In genomic region chr2:227472265-227473018, GRCh38 we compare ENCODE assay signal across 8 cellular contexts. TPM values are rescaled to one million over a fixed set of nuclear protein-coding genes. Genes with fewer than 3 reads are reported as not detected.
A peak's percentile ranks its signal among the peaks of the same experiment; 100 is the strongest.
DNase-seq lines count a peak whose midpoint lies in the region; ATAC-seq and TF ChIP-seq lines count a peak whose summit lies in the region.

No MANE protein-coding gene starts in this region.

- H3K9me3 ChIP-seq in Caco-2: no peaks in the 10 kb centered on the region

- peak overlapping the region; percentile 93 for H3K4me3 Mint-ChIP-seq in Caco-2 (ENCODE audit: unreplicated experiment)
- H3K4me3 Mint-ChIP-seq in memory B cell: peak overlapping the region; percentile 90
- peak overlapping the region; percentile 90 to 99 for H3K4me3 Mint-ChIP-seq in stimulated activated naive CD8-positive, alpha-beta T cell treated with anti-CD3 and anti-CD28 coated beads, Interleukin-15, amount 100 ng/mL, for 72 hours

- H3K36me3 Mint-ChIP-seq in Caco-2 (ENCODE audit: insufficient read depth, unreplicated experiment): no peaks in the 10 kb centered on the region
- H3K36me3 Mint-ChIP-seq in memory B cell: no peaks in the 10 kb centered on the region

- peaks cover 10% of the 10 kb centered on the region for H3K4me1 Mint-ChIP-seq in Caco-2 (ENCODE audit: low read depth, unreplicated experiment)
- peaks cover 21% of the 10 kb centered on the region for H3K4me1 Mint-ChIP-seq in memory B cell
- H3K4me1 Mint-ChIP-seq in stimulated activated naive CD8-positive, alpha-beta T cell treated with anti-CD3 and anti-CD28 coated beads, Interleukin-15, amount 100 ng/mL, for 72 hours: peaks cover 60% of the 10 kb centered on the region

- POLR2A ChIA-PET in Caco-2 (lab: Charles Lee): interaction anchor here (0.6 to 1.0 kb wide), 2 partner anchors 15 to 340 kb away, joined by 3 to 4 read pairs; no protein-coding TSS in a partner anchor

- intact Hi-C loops in Caco-2 (cut with micrococcal nuclease; ENCODE audit: unreplicated experiment): loop anchor here (1.0 to 5.0 kb wide), 3 partner anchors 18 to 295 kb away; no protein-coding TSS in a partner anchor

- peak; percentile 68 for ATAC-seq in GM19467 (IDR thresholded peaks at IDR 0.05; ENCODE audit: unreplicated experiment)
- peak; percentile 54 for ATAC-seq in HG03520 (IDR thresholded peaks at IDR 0.05; ENCODE audit: unreplicated experiment)
- ATAC-seq in activated CD4-positive, CD25-positive, alpha-beta regulatory T cell treated with anti-CD3 and anti-CD28 coated beads, Interleukin-2, amount 50 U/mL, for 24 hours: peak; percentile 71 to 75
- ATAC-seq in memory B cell (ENCODE audit: low read depth): peak; percentile 66
- ATAC-seq in stimulated activated naive CD8-positive, alpha-beta T cell treated with anti-CD3 and anti-CD28 coated beads, Interleukin-15, amount 100 ng/mL, for 72 hours: peak; percentile 80

- H3K27me3 ChIP-seq in Caco-2 (replicated peaks; ENCODE audit: control insufficient read depth, insufficient read depth, low read length): no peaks in the 10 kb centered on the region

- DNase-seq in Caco-2 (peak; percentile 44 to 58), memory B cell (ENCODE audit: low spot score in 2 of 2) (peak; percentile 20 to 30), OCI-M2 (lab: John Stamatoyannopoulos, UW; ENCODE audit: unreplicated experiment) (no peak)
- peak; percentile 18 for DNase-seq in effector CD8-positive, alpha-beta T cell (lab: John Stamatoyannopoulos, UW)
- peak; percentile 42 to 64 for DNase-seq in stimulated activated naive CD8-positive, alpha-beta T cell treated with anti-CD3 and anti-CD28 coated beads, Interleukin-15, amount 100 ng/mL, for 72 hours

- no peaks in the 10 kb centered on the region for H3K9me3 Mint-ChIP-seq in Caco-2 (ENCODE audit: unreplicated experiment)
- no peaks in the 10 kb centered on the region for H3K9me3 Mint-ChIP-seq in memory B cell
- H3K9me3 Mint-ChIP-seq in stimulated activated naive CD8-positive, alpha-beta T cell treated with anti-CD3 and anti-CD28 coated beads, Interleukin-15, amount 100 ng/mL, for 72 hours: no peaks in the 10 kb centered on the region

- H3K4me1 ChIP-seq in Caco-2: peaks cover 23% of the 10 kb centered on the region

- H3K27ac Mint-ChIP-seq in Caco-2 (ENCODE audit: unreplicated experiment): no peak overlapping the region
- peak overlapping the region; percentile 93 for H3K27ac Mint-ChIP-seq in memory B cell
- peak overlapping the region; percentile 91 to 96 for H3K27ac Mint-ChIP-seq in stimulated activated naive CD8-positive, alpha-beta T cell treated with anti-CD3 and anti-CD28 coated beads, Interleukin-15, amount 100 ng/mL, for 72 hours

- H3K27me3 Mint-ChIP-seq in Caco-2 (ENCODE audit: insufficient read depth, unreplicated experiment) (no peaks in the 10 kb centered on the region), memory B cell (no peaks in the 10 kb centered on the region)
- H3K27me3 Mint-ChIP-seq in stimulated activated naive CD8-positive, alpha-beta T cell treated with anti-CD3 and anti-CD28 coated beads, Interleukin-15, amount 100 ng/mL, for 72 hours: no peaks in the 10 kb centered on the region

- CTCF ChIA-PET in Caco-2 (lab: Charles Lee): interaction anchor here (0.6 to 1.0 kb wide), 3 partner anchors 48 to 66 kb away, joined by 3 to 9 read pairs (median 4); no protein-coding TSS in a partner anchor

- BruUV-seq in Caco-2 (replicated peaks; lab: Mats Ljungman, UMichigan): no TSS peak

- no peaks in the 10 kb centered on the region for H3K36me3 ChIP-seq in Caco-2 (ENCODE audit: control insufficient read depth, insufficient read depth, low read length)

- no peak for TF ChIP-seq CTCF in Caco-2 (IDR thresholded peaks at IDR 0.05; ENCODE audit: insufficient read depth in 1 of 2, low read depth in 1 of 2, low read length in 1 of 2, severe bottlenecking in 1 of 2, unreplicated experiment in 1 of 2)

- peak overlapping the region; percentile 79 for H3K4me3 ChIP-seq in Caco-2 (ENCODE audit: low read depth, low read length)

RNA-seq across cellular contexts. Expression of gene AGFG1, which starts 0.5 kb away (rescaled TPM):
- 73.1 and 73.2 TPM in 2 replicates for total RNA-seq in Caco-2 (2022)
